ENCODE assay signal across 24 cellular contexts in genomic region chr5:40607202-40607601, GRCh38.
"Had no signal": no experiment of that assay in that cellular context is flagged by ENCODE, and none has a peak within 500 bp of the region (broad histone marks: within the 10 kb centered on the region; RNA-seq: fewer than 3 reads in every experiment).

No MANE protein-coding gene starts in this region.

- H3K4me2 ChIP-seq: PC-9 had no signal

- H3K27me3 ChIP-seq: MG63, Peyer's patch, SJCRH30 had no signal

- H3K9me3 ChIP-seq: MG63, Peyer's patch had no signal

- ATAC-seq: Right ventricle myocardium inferior, SK-N-SH treated with all-trans-retinoic acid at 6 μM for 48 hours had no signal

- DNase-seq: Karpas-422, KG1, MG63, NCI-H1092, NCI-H1105 treated with DMSO at 0.1 percent for 48 hours, NCI-H1417 treated with DMSO at 0.1 percent for 48 hours, NCI-H187, NCI-H2029, NCI-H2081 treated with DMSO at 0.1 percent for 48 hours, NCI-H2171, NCI-H226, NCI-H446, NCI-H510A, NCI-H524 treated with DMSO at 0.1 percent for 48 hours, NCI-H69, NCI-H774, OCI-M1, PC-9, Peyer's patch, SHP77 treated with DMSO at 0.1 percent for 48 hours, SJCRH30, T-helper 1 cell had no signal

- H3K36me3 ChIP-seq: MG63, Peyer's patch, SJCRH30 had no signal

- H3K27ac ChIP-seq: PC-9, Peyer's patch, SJCRH30 had no signal

- H2AFZ ChIP-seq: PC-9 had no signal

- H3K4me3 ChIP-seq: MG63, PC-9, Peyer's patch, SJCRH30 had no signal
